ENCODE assay signal across 8 cellular contexts in the genomic region with DNA sequence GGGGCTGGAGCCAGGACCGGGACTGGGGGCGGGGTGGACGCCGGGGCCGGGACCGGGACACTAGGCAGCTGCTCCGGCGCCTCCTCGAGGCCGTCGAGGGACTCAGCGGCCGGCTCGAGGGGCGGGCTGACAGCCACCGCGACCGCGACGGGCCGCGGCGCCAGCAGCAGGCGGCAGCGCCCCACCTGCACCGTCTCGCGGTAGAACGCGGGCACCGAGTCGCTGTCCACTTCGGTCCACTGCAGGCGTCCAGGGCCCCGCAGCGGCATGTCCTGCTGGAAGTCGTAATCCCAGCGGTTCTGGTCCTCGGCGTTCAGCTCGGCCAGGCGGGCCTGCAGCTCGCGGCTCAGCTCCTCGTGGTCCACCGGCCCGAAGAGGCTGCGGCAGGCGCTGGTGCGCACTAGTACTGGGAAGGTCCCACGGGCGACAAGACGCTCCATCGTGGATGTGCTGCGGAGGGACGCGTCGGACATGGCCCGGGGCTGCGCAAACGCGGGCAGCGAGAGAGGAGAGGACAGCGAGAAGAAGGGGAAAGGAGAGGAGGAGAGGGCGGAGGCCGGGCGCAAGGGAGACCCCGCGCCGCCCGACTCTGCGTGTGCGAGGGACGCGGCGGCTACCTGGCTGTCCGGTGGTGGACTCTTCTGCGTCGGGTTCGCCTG. TPM values are rescaled to one million over a fixed set of nuclear protein-coding genes. Genes with fewer than 3 reads are reported as not detected.
DNase-seq lines count a peak whose midpoint lies in the region; ATAC-seq and TF ChIP-seq lines count a peak whose summit lies in the region.

No MANE protein-coding gene starts in this region.

- peaks cover 13% of the 10 kb centered on the region for H3K27me3 Mint-ChIP-seq in T-helper 17 cell

- H3K27ac Mint-ChIP-seq in T-helper 17 cell = no peak overlapping the region

- H3K4me1 ChIP-seq in upper lobe of left lung = peaks cover 17 to 44% (median 25%) of the 10 kb centered on the region in 4 donors

- 0 to 2% methylated on average over 21 to 52 of the region's 80 CpGs for WGBS in upper lobe of left lung, 2 donors

- H3K4me1 Mint-ChIP-seq in T-helper 17 cell = peaks cover 18% of the 10 kb centered on the region

- peak; percentile 4 for ATAC-seq in HG03196 (IDR thresholded peaks at IDR 0.05; ENCODE audit: unreplicated experiment)
- ATAC-seq in T-helper 17 cell = peak; percentile 9
- peak in 1 of 2 donors; percentile 50 for ATAC-seq in upper lobe of left lung (ENCODE audit: low FRiP score in 2 of 2)
- no peak for ATAC-seq in HG02981 (IDR thresholded peaks at IDR 0.05; ENCODE audit: unreplicated experiment)
- ATAC-seq in GM19328 (IDR thresholded peaks at IDR 0.05; ENCODE audit: unreplicated experiment) = no peak

- H3K36me3 ChIP-seq in upper lobe of left lung = no peaks in the 10 kb centered on the region

- peak overlapping the region; percentile 36 to 90 (median 82) for H3K4me3 ChIP-seq in upper lobe of left lung

- DNase-seq in ELF-1 (ENCODE audit: low read depth, low spot score) = peak; percentile 78
- peak in 2 of 3 donors; percentile 29 to 35 for DNase-seq in T-helper 17 cell
- DNase-seq in epidermal melanocyte (ENCODE audit: insufficient read length, low spot score) = peak; percentile 53
- DNase-seq in midbrain (lab: John Stamatoyannopoulos, UW) = peak; percentile 43
- peak; percentile 69 to 92 for DNase-seq in upper lobe of left lung

- no peak for TF ChIP-seq POLR2A in upper lobe of left lung (IDR thresholded peaks at IDR 0.05)

- no peaks in the 10 kb centered on the region for H3K9me3 ChIP-seq in T-helper 17 cell (ENCODE audit: control insufficient read depth, low read length, poor library complexity, severe bottlenecking)
- no peaks in the 10 kb centered on the region for H3K9me3 ChIP-seq in upper lobe of left lung

- TF ChIP-seq CTCF in upper lobe of left lung (IDR thresholded peaks at IDR 0.05) = peak in 5 of 6 experiments; percentile 54 to 70 (median 70)

- peak overlapping the region; percentile 71 to 96 (median 90) for H3K27ac ChIP-seq in upper lobe of left lung

- no peak for TF ChIP-seq EP300 in upper lobe of left lung (IDR thresholded peaks at IDR 0.05)

- H3K27me3 ChIP-seq in upper lobe of left lung = peaks cover 0 to 8% (median 3%) of the 10 kb centered on the region in 4 donors

- H3K36me3 Mint-ChIP-seq in T-helper 17 cell (ENCODE audit: low read depth) = no peaks in the 10 kb centered on the region

- peak overlapping the region; percentile 91 for H3K4me3 Mint-ChIP-seq in T-helper 17 cell

RNA-seq across cellular contexts. Expression of a gene that starts 0.4 kb away (rescaled TPM):
- total RNA-seq in T-helper 17 cell = 1 to 10 TPM in 1 of 2 donors, under 1 TPM in 1; 0.91 to 2.6 TPM
- 10 to 100 TPM; 23.4 to 71.9 (median 33.6) TPM for total RNA-seq in upper lobe of left lung

RNA-seq across cellular contexts. Expression of a gene that starts 44.1 kb away (rescaled TPM):
- 1 to 10 TPM in 1 of 2 donors, under 1 TPM in 1; 0.96 to 2.8 TPM for total RNA-seq in T-helper 17 cell
- total RNA-seq in upper lobe of left lung = 10 to 100 TPM in 4 of 6 donors, 1 to 10 TPM in 1, not detected in 1; 8.6 to 38.9 (median 21.0) TPM

Comparison
In these comparisons a context has a peak if more than half of its experiments do, and no peak if none do; other contexts are left out.
1. ATAC-seq: peak in HG03196 (single experiment) and T-helper 17 cell (single experiment); none in HG02981 (single experiment) and GM19328 (single experiment).
2. RNA of a gene that starts 0.4 kb away (total RNA-seq): 23.4 to 71.9 TPM in upper lobe of left lung; 0.91 to 2.6 TPM in T-helper 17 cell; every median in the first group is over 4 times any median in the second.
3. Peak in every context shown above with its lines, with median percentiles within 50 percentile points of each other: DNase-seq.